ENCODE assay signal across 19 cellular contexts in genomic region chr7:100154651-100155491, GRCh38. TPM values are rescaled to one million over a fixed set of nuclear protein-coding genes. Genes with fewer than 3 reads are reported as not detected.
DNase-seq lines count a peak whose midpoint lies in the region; ATAC-seq, FAIRE-seq and TF ChIP-seq lines count a peak whose summit lies in the region.
"Had no signal": no experiment of that assay in that cellular context is flagged by ENCODE, and none has a peak within 500 bp of the region (broad histone marks: within the 10 kb centered on the region; RNA-seq: fewer than 3 reads in every experiment).

No MANE protein-coding gene starts in this region.

- H3K27me3 ChIP-seq in H7 (ENCODE audit: control insufficient read depth, insufficient read depth, low read length) (no peaks in the 10 kb centered on the region), K562 (ENCODE audit: control insufficient read depth in 2 of 2, insufficient read depth in 2 of 2, low read length in 2 of 2) (no peaks in the 10 kb centered on the region), neutrophil (no peaks in the 10 kb centered on the region)

- H3K27ac Mint-ChIP-seq in activated T-cell treated with anti-CD3 and anti-CD28 coated beads, Interleukin-2, amount 50 U/mL, for 24 hours: peak overlapping the region; percentile 81
- H3K27ac Mint-ChIP-seq in immature natural killer cell: no peak overlapping the region

- TF ChIP-seq CTCF in K562 (IDR thresholded peaks at IDR 0.05 in 2 of 3, conservative IDR thresholded peaks at IDR 0.05 in 1 of 3; ENCODE audit: insufficient read depth in 2 of 3, low read depth in 1 of 3, low read length in 3 of 3): no peak
- TF ChIP-seq CTCF in neutrophil (IDR thresholded peaks at IDR 0.05): no peak
- no peak for TF ChIP-seq CTCF in kidney (IDR thresholded peaks at IDR 0.05; ENCODE audit: borderline replicate concordance, extremely low read depth, insufficient read depth)

- H3K4me3 Mint-ChIP-seq in activated T-cell treated with anti-CD3 and anti-CD28 coated beads, Interleukin-2, amount 50 U/mL, for 24 hours: no peak overlapping the region
- H3K4me3 Mint-ChIP-seq in immature natural killer cell: peak overlapping the region in 1 of 5 donors; percentile 56
- H3K4me3 Mint-ChIP-seq: central memory CD8-positive, alpha-beta T cell had no signal

- FAIRE-seq in K562 (lab: Jason Lieb, UNC) (no peak), kidney (lab: Jason Lieb, UNC) (no peak)
- FAIRE-seq: A204.1, H1 had no signal

- peaks cover 66% of the 10 kb centered on the region for H3K4me1 Mint-ChIP-seq in activated T-cell treated with anti-CD3 and anti-CD28 coated beads, Interleukin-2, amount 50 U/mL, for 24 hours (ENCODE audit: low read depth)
- H3K4me1 Mint-ChIP-seq in immature natural killer cell: peaks cover 45 to 51% of the 10 kb centered on the region in 2 donors

- CTCF ChIA-PET in K562 (lab: Yijun Ruan, JAX; ENCODE audit: low intra/inter-chr PET ratio): no interaction called here

- no peak for ATAC-seq in K562

- intact Hi-C loops in K562 (cut with micrococcal nuclease): loop anchor here (5.0 kb wide), 1 partner anchor 117 kb away; no protein-coding TSS in a partner anchor
- intact Hi-C loops in kidney (cut with DNase I): no loop called here

- peaks cover 10% of the 10 kb centered on the region for H4K20me1 ChIP-seq in K562 (replicated peaks; ENCODE audit: control insufficient read depth, insufficient read depth, low read length)

- H3K9me3 ChIP-seq in K562 (replicated peaks; ENCODE audit: control insufficient read depth, insufficient read depth, low read depth, low read length): no peaks in the 10 kb centered on the region
- no peaks in the 10 kb centered on the region for H3K9me3 ChIP-seq in neutrophil
- H3K9me3 ChIP-seq in kidney (ENCODE audit: control insufficient read depth in 1 of 2, low read length in 2 of 2): no peaks in the 10 kb centered on the region

- TF ChIP-seq RAD21 in K562 (CRISPR knock-in tag; conservative IDR thresholded peaks at IDR 0.05 in 1 of 2, IDR thresholded peaks at IDR 0.05 in 1 of 2): no peak

- H3K27me3 Mint-ChIP-seq in activated T-cell treated with anti-CD3 and anti-CD28 coated beads, Interleukin-2, amount 50 U/mL, for 24 hours: no peaks in the 10 kb centered on the region
- peaks cover 0 to 9% (median 4%) of the 10 kb centered on the region in 3 donors for H3K27me3 Mint-ChIP-seq in immature natural killer cell (ENCODE audit: low read depth in 3 of 3)
- H3K27me3 Mint-ChIP-seq: central memory CD8-positive, alpha-beta T cell had no signal

- no peak overlapping the region for H3K4me2 ChIP-seq in K562 (ENCODE audit: insufficient read depth, low read length)

- H3K27ac ChIP-seq in K562 (ENCODE audit: extremely low read depth, low read depth, low read length) (no peak overlapping the region), neutrophil (peak overlapping the region; percentile 86), kidney (ENCODE audit: low read depth in 2 of 2, low read length in 2 of 2) (no peak overlapping the region)
- H3K27ac ChIP-seq: VCaP had no signal

- H3K9me1 ChIP-seq in K562 (ENCODE audit: control insufficient read depth, insufficient read depth, low read length): no peaks in the 10 kb centered on the region

- H3K36me3 Mint-ChIP-seq in activated T-cell treated with anti-CD3 and anti-CD28 coated beads, Interleukin-2, amount 50 U/mL, for 24 hours (ENCODE audit: low read depth): peaks cover 74% of the 10 kb centered on the region
- peaks cover 9 to 14% (median 10%) of the 10 kb centered on the region in 3 donors for H3K36me3 Mint-ChIP-seq in immature natural killer cell

- H3K4me1 ChIP-seq in K562 (replicated peaks in 1 of 2; ENCODE audit: control insufficient read depth in 2 of 2, insufficient read depth in 2 of 2, low read length in 2 of 2): peaks cover 37 to 76% of the 10 kb centered on the region in 2 experiments
- peaks cover 88 to 92% of the 10 kb centered on the region in 2 experiments for H3K4me1 ChIP-seq in neutrophil (ENCODE audit: control insufficient read depth in 1 of 2, insufficient read depth in 1 of 2, low read depth in 1 of 2, low read length in 1 of 2)
- peaks cover 6 to 8% of the 10 kb centered on the region in 2 donors for H3K4me1 ChIP-seq in kidney (ENCODE audit: control insufficient read depth in 1 of 2, insufficient read depth in 1 of 2, low read depth in 1 of 2, low read length in 2 of 2)

- no peak overlapping the region for H2AFZ ChIP-seq in K562 (ENCODE audit: low read depth, low read length)

- in situ Hi-C loops in K562 (cut with MboI): no loop called here

- POLR2A ChIA-PET in K562 (lab: Yijun Ruan, JAX): interaction anchor here (0.7 kb wide), 1 partner anchor 9 kb away, joined by 4 read pairs; no protein-coding TSS in a partner anchor

- DNase-seq in activated T-cell treated with anti-CD3 and anti-CD28 coated beads, Interleukin-2, amount 50 U/mL, for 24 hours: no peak
- no peak for DNase-seq in activated T-cell treated with anti-CD3 and anti-CD28 coated beads, Interleukin-2, amount 50 U/mL, for 1 hour
- DNase-seq in H7 (peak; percentile 60), K562 (ENCODE audit: extremely low read depth in 1 of 4, low spot score in 3 of 4) (peak in 1 of 4 experiments; percentile 52), HuH-7 (ENCODE audit: low spot score) (no peak), immature natural killer cell (no peak), kidney (no peak)
- DNase-seq: amygdala; CD4-positive, CD25-positive, alpha-beta regulatory T cell; effector memory CD4-positive, alpha-beta T cell; KG1; NCI-H2029; NCI-H510A; T-helper 1 cell had no signal

- peaks cover 37% of the 10 kb centered on the region for H3K79me2 ChIP-seq in K562 (ENCODE audit: control insufficient read depth, insufficient read depth, low read length)

- BruUV-seq in K562 (replicated peaks; lab: Mats Ljungman, UMichigan): no TSS peak

- peak overlapping the region in 1 of 2 experiments; percentile 46; a peak in 1 of 4 replicates for H3K9ac ChIP-seq in K562 (ENCODE audit: insufficient read depth in 1 of 2, low read depth in 2 of 2, low read length in 2 of 2)
- H3K9ac ChIP-seq in kidney (ENCODE audit: low read length in 2 of 2): no peak overlapping the region

- H3K36me3 ChIP-seq in H7 (replicated peaks; ENCODE audit: control insufficient read depth, insufficient read depth, low read length) (peaks cover 22% of the 10 kb centered on the region), K562 (ENCODE audit: control insufficient read depth, insufficient read depth, low read length) (peaks cover 64% of the 10 kb centered on the region), neutrophil (peaks cover 68% of the 10 kb centered on the region), kidney (ENCODE audit: control insufficient read depth in 1 of 2, insufficient read depth in 2 of 2, low read length in 2 of 2) (peaks cover 2 to 18% of the 10 kb centered on the region in 2 donors)

- H3K4me3 ChIP-seq in H7 (ENCODE audit: insufficient read depth, low read depth, low read length): no peak overlapping the region
- H3K4me3 ChIP-seq in K562: no peak overlapping the region
- H3K4me3 ChIP-seq in neutrophil (ENCODE audit: low read depth in 1 of 2, low read length in 1 of 2): peak overlapping the region in 1 of 2 experiments; percentile 99
- H3K4me3 ChIP-seq in kidney (ENCODE audit: low read length in 2 of 2): no peak overlapping the region

- no peak for TF ChIP-seq EP300 in K562 (IDR thresholded peaks at IDR 0.05; ENCODE audit: low read length)

- H3K9me3 Mint-ChIP-seq in activated T-cell treated with anti-CD3 and anti-CD28 coated beads, Interleukin-2, amount 50 U/mL, for 24 hours: no peaks in the 10 kb centered on the region
- H3K9me3 Mint-ChIP-seq in immature natural killer cell: no peaks in the 10 kb centered on the region
- H3K9me3 Mint-ChIP-seq: CD4-positive, CD25-positive, alpha-beta regulatory T cell; central memory CD8-positive, alpha-beta T cell had no signal

- 86% methylated on average over 27 of the region's 30 CpGs for WGBS in K562 (ENCODE audit: insufficient coverage, low coverage, missing lambda C conversion rate)

- TF ChIP-seq POLR2A in K562 (conservative IDR thresholded peaks at IDR 0.05): peak; percentile 21; the same call in 1 of the 2 replicates

RNA-seq across cellular contexts. Expression of gene TRAPPC14, which starts 3.7 kb away (rescaled TPM):
- 13.6 and 14.8 TPM in 2 replicates for total RNA-seq in H7 (2014; rRNA removed; shearing (Covaris generic))
- 86.1 and 225 TPM in 2 replicates for total RNA-seq in K562 (2011; cell fraction: chromatin; rRNA removed; ENCODE audit: low replicate concordance)
- total RNA-seq in K562 (2011; cell fraction: nucleolus; rRNA removed): 123 and 132 TPM in 2 replicates
- total RNA-seq in K562 (2011; cell fraction: nucleoplasm; rRNA removed): 95.7 and 101 TPM in 2 replicates
- total RNA-seq in K562 (2014; rRNA removed): 25.6 and 27.1 TPM in 2 replicates
- total RNA-seq in K562 (2014; rRNA removed; fragmentation: Illumina TruSeq; extraction: Trizol): 7.6 and 9.9 TPM in 2 replicates
- total RNA-seq in K562 (2015; rRNA removed; fragmentation: Illumina TruSeq; extraction: Trizol): 17.4 and 18.2 TPM in 2 replicates
- total RNA-seq in K562 (2021): 38.2 and 45.9 TPM in 2 replicates
- 5.4 and 12.1 TPM in 2 replicates for polyA plus RNA-seq in K562 (2011; rRNA removed)
- 7.4 and 10.1 TPM in 2 replicates for polyA plus RNA-seq in K562 (2011; cell fraction: cytosol; rRNA removed)
- polyA plus RNA-seq in K562 (2011; cell fraction: nucleus; rRNA removed): 91.6 and 168 TPM in 2 replicates
- 26.9 and 43.9 TPM in 2 replicates for polyA plus RNA-seq in K562 (2012)
- 20.5 and 29.3 TPM in 2 replicates for polyA plus RNA-seq in K562 (2014; fragmentation: Illumina TruSeq; extraction: Trizol)
- polyA plus RNA-seq in K562 (2014; fragmentation: Nextera tagmentation; extraction: Ambion mirVana): under 1 TPM; 0.42 to 0.55 TPM
- 27.9 and 43.8 TPM in 2 replicates for polyA plus RNA-seq in K562 (2014; rRNA removed)
- 4.9 and 6.1 TPM in 2 replicates for polyA minus RNA-seq in K562 (2011; rRNA and poly(A)+ RNA removed)
- polyA minus RNA-seq in K562 (2011; cell fraction: cytosol; rRNA and poly(A)+ RNA removed): 6.9 and 7.9 TPM in 2 replicates
- polyA minus RNA-seq in K562 (2011; cell fraction: nucleus; rRNA and poly(A)+ RNA removed): 41.7 and 45.6 TPM in 2 replicates
- 1 to 10 TPM in 2 of 3 donors, under 1 TPM in 1; 0.71 to 2.9 (median 1.8) TPM for polyA plus RNA-seq in immature natural killer cell
- total RNA-seq in kidney: 27.1 TPM
- polyA plus RNA-seq in kidney (ENCODE audit: insufficient read depth, low read depth, low replicate concordance): 14.8 TPM

RNA-seq across cellular contexts. Expression of gene LAMTOR4, which starts 6.2 kb away (rescaled TPM):
- total RNA-seq in H7 (2014; rRNA removed; shearing (Covaris generic)): 143 and 165 TPM in 2 replicates
- 44.1 and 100 TPM in 2 replicates for total RNA-seq in K562 (2011; cell fraction: chromatin; rRNA removed; ENCODE audit: low replicate concordance)
- total RNA-seq in K562 (2011; cell fraction: nucleolus; rRNA removed): 87.9 and 91.2 TPM in 2 replicates
- total RNA-seq in K562 (2011; cell fraction: nucleoplasm; rRNA removed): 91.3 and 109 TPM in 2 replicates
- 231 and 275 TPM in 2 replicates for total RNA-seq in K562 (2014; rRNA removed)
- total RNA-seq in K562 (2014; rRNA removed; fragmentation: Illumina TruSeq; extraction: Trizol): 52.6 and 79.6 TPM in 2 replicates
- 139 and 152 TPM in 2 replicates for total RNA-seq in K562 (2015; rRNA removed; fragmentation: Illumina TruSeq; extraction: Trizol)
- 183 and 195 TPM in 2 replicates for total RNA-seq in K562 (2021)
- polyA plus RNA-seq in K562 (2011; rRNA removed): 154 and 162 TPM in 2 replicates
- 371 and 576 TPM in 2 replicates for polyA plus RNA-seq in K562 (2011; cell fraction: cytosol; rRNA removed)
- polyA plus RNA-seq in K562 (2011; cell fraction: nucleus; rRNA removed): 164 and 218 TPM in 2 replicates
- 237 and 248 TPM in 2 replicates for polyA plus RNA-seq in K562 (2012)
- 114 and 145 TPM in 2 replicates for polyA plus RNA-seq in K562 (2014; fragmentation: Illumina TruSeq; extraction: Trizol)
- polyA plus RNA-seq in K562 (2014; fragmentation: Nextera tagmentation; extraction: Ambion mirVana): 100 to 1,000 TPM; 206 to 314 TPM
- polyA plus RNA-seq in K562 (2014; rRNA removed): 299 and 307 TPM in 2 replicates
- polyA minus RNA-seq in K562 (2011; rRNA and poly(A)+ RNA removed): 21.6 and 37.2 TPM in 2 replicates
- 32.1 and 32.2 TPM in 2 replicates for polyA minus RNA-seq in K562 (2011; cell fraction: cytosol; rRNA and poly(A)+ RNA removed)
- polyA minus RNA-seq in K562 (2011; cell fraction: nucleus; rRNA and poly(A)+ RNA removed): 19.7 and 21.4 TPM in 2 replicates
- 100 to 1,000 TPM; 408 to 587 (median 569) TPM for polyA plus RNA-seq in immature natural killer cell
- 122 TPM for total RNA-seq in kidney
- 470 TPM for polyA plus RNA-seq in kidney (ENCODE audit: insufficient read depth, low read depth, low replicate concordance)

RNA-seq across cellular contexts. Expression of gene GAL3ST4, which starts 13.5 kb away (rescaled TPM):
- total RNA-seq in H7 (2014; rRNA removed; shearing (Covaris generic)): 0.73 and 3.1 TPM in 2 replicates
- 1.3 and 3.7 TPM in 2 replicates for total RNA-seq in K562 (2011; cell fraction: chromatin; rRNA removed; ENCODE audit: low replicate concordance)
- total RNA-seq in K562 (2011; cell fraction: nucleolus; rRNA removed): 2.1 and 2.2 TPM in 2 replicates
- 1.8 and 2.9 TPM in 2 replicates for total RNA-seq in K562 (2011; cell fraction: nucleoplasm; rRNA removed)
- 0.05 and 0.37 TPM in 2 replicates for total RNA-seq in K562 (2014; rRNA removed)
- total RNA-seq in K562 (2014; rRNA removed; fragmentation: Illumina TruSeq; extraction: Trizol): 0.16 and 0.18 TPM in 2 replicates
- total RNA-seq in K562 (2015; rRNA removed; fragmentation: Illumina TruSeq; extraction: Trizol): 0.25 and 0.41 TPM in 2 replicates
- 0.54 and 1.0 TPM in 2 replicates for total RNA-seq in K562 (2021)
- polyA plus RNA-seq in K562 (2011; rRNA removed): 0.60 and 1.7 TPM in 2 replicates
- 1.5 and 2.0 TPM in 2 replicates for polyA plus RNA-seq in K562 (2011; cell fraction: cytosol; rRNA removed)
- 4.9 and 6.0 TPM in 2 replicates for polyA plus RNA-seq in K562 (2011; cell fraction: nucleus; rRNA removed)
- polyA plus RNA-seq in K562 (2012): 1.1 and 2.6 TPM in 2 replicates
- 0.96 and 1.2 TPM in 2 replicates for polyA plus RNA-seq in K562 (2014; fragmentation: Illumina TruSeq; extraction: Trizol)
- under 1 TPM; 0.15 to 0.18 TPM for polyA plus RNA-seq in K562 (2014; fragmentation: Nextera tagmentation; extraction: Ambion mirVana)
- polyA plus RNA-seq in K562 (2014; rRNA removed): 0.88 and 0.98 TPM in 2 replicates
- polyA minus RNA-seq in K562 (2011; rRNA and poly(A)+ RNA removed): 0.28 and 0.57 TPM in 2 replicates
- polyA minus RNA-seq in K562 (2011; cell fraction: cytosol; rRNA and poly(A)+ RNA removed): 0.91 TPM in 1 of 2 replicates, not detected in the other
- 0.13 and 0.44 TPM in 2 replicates for polyA minus RNA-seq in K562 (2011; cell fraction: nucleus; rRNA and poly(A)+ RNA removed)
- polyA plus RNA-seq in immature natural killer cell: under 1 TPM in 1 of 3 donors, not detected in 2; 0.08 TPM
- total RNA-seq in kidney: 3.2 TPM
- 1.2 TPM for polyA plus RNA-seq in kidney (ENCODE audit: insufficient read depth, low read depth, low replicate concordance)

RNA-seq across cellular contexts. Expression of gene GPC2, which starts 22.3 kb away (rescaled TPM):
- total RNA-seq in H7 (2014; rRNA removed; shearing (Covaris generic)): 39.1 and 65.8 TPM in 2 replicates
- total RNA-seq in K562 (2011; cell fraction: chromatin; rRNA removed; ENCODE audit: low replicate concordance): 6.5 and 21.7 TPM in 2 replicates
- total RNA-seq in K562 (2011; cell fraction: nucleolus; rRNA removed): 15.8 and 17.7 TPM in 2 replicates
- total RNA-seq in K562 (2011; cell fraction: nucleoplasm; rRNA removed): 10.9 and 11.9 TPM in 2 replicates
- total RNA-seq in K562 (2014; rRNA removed) (1.7 and 3.2 TPM in 2 replicates), K562 (2014; rRNA removed; fragmentation: Illumina TruSeq; extraction: Trizol) (0.83 and 1.1 TPM in 2 replicates), K562 (2015; rRNA removed; fragmentation: Illumina TruSeq; extraction: Trizol) (1.1 and 1.3 TPM in 2 replicates), K562 (2021) (4.7 and 5.1 TPM in 2 replicates), kidney (1.8 TPM)
- polyA plus RNA-seq in K562 (2011; rRNA removed) (1.5 and 3.7 TPM in 2 replicates), K562 (2014; fragmentation: Illumina TruSeq; extraction: Trizol) (1.3 and 1.7 TPM in 2 replicates), K562 (2014; fragmentation: Nextera tagmentation; extraction: Ambion mirVana) (under 1 TPM in 1 of 2 experiments, not detected in 1; 0.06 TPM), K562 (2014; rRNA removed) (7.2 and 7.7 TPM in 2 replicates), immature natural killer cell (not detected), kidney (ENCODE audit: insufficient read depth, low read depth, low replicate concordance) (0.73 TPM)
- polyA plus RNA-seq in K562 (2011; cell fraction: cytosol; rRNA removed): 3.8 and 4.6 TPM in 2 replicates
- polyA plus RNA-seq in K562 (2011; cell fraction: nucleus; rRNA removed): 21.7 and 28.4 TPM in 2 replicates
- 2.0 and 5.0 TPM in 2 replicates for polyA plus RNA-seq in K562 (2012)
- polyA minus RNA-seq in K562 (2011; rRNA and poly(A)+ RNA removed): 1.4 and 1.6 TPM in 2 replicates
- polyA minus RNA-seq in K562 (2011; cell fraction: cytosol; rRNA and poly(A)+ RNA removed): 0.86 and 2.5 TPM in 2 replicates
- polyA minus RNA-seq in K562 (2011; cell fraction: nucleus; rRNA and poly(A)+ RNA removed): 9.3 and 10.2 TPM in 2 replicates

RNA-seq across cellular contexts. Expression of gene STAG3, which starts 22.8 kb away (rescaled TPM):
- 2.4 and 10.3 TPM in 2 replicates for total RNA-seq in H7 (2014; rRNA removed; shearing (Covaris generic))
- total RNA-seq in K562 (2011; cell fraction: chromatin; rRNA removed; ENCODE audit: low replicate concordance): 12.2 and 23.8 TPM in 2 replicates
- 10.3 and 11.0 TPM in 2 replicates for total RNA-seq in K562 (2011; cell fraction: nucleolus; rRNA removed)
- total RNA-seq in K562 (2011; cell fraction: nucleoplasm; rRNA removed): 9.9 and 10.9 TPM in 2 replicates
- 0.54 and 2.1 TPM in 2 replicates for total RNA-seq in K562 (2014; rRNA removed)
- 0.96 and 1.7 TPM in 2 replicates for total RNA-seq in K562 (2014; rRNA removed; fragmentation: Illumina TruSeq; extraction: Trizol)
- total RNA-seq in K562 (2015; rRNA removed; fragmentation: Illumina TruSeq; extraction: Trizol): 1.3 and 2.5 TPM in 2 replicates
- 1.7 and 2.5 TPM in 2 replicates for total RNA-seq in K562 (2021)
- polyA plus RNA-seq in K562 (2011; rRNA removed): 2.4 and 5.1 TPM in 2 replicates
- polyA plus RNA-seq in K562 (2011; cell fraction: cytosol; rRNA removed): 1.5 and 3.0 TPM in 2 replicates
- polyA plus RNA-seq in K562 (2011; cell fraction: nucleus; rRNA removed): 11.9 and 21.5 TPM in 2 replicates
- 4.9 and 11.1 TPM in 2 replicates for polyA plus RNA-seq in K562 (2012)
- 1.3 and 1.6 TPM in 2 replicates for polyA plus RNA-seq in K562 (2014; fragmentation: Illumina TruSeq; extraction: Trizol)
- polyA plus RNA-seq in K562 (2014; fragmentation: Nextera tagmentation; extraction: Ambion mirVana): 1 to 10 TPM; 1.2 to 2.3 TPM
- polyA plus RNA-seq in K562 (2014; rRNA removed): 1.3 and 1.9 TPM in 2 replicates
- 2.1 and 3.9 TPM in 2 replicates for polyA minus RNA-seq in K562 (2011; rRNA and poly(A)+ RNA removed)
- polyA minus RNA-seq in K562 (2011; cell fraction: cytosol; rRNA and poly(A)+ RNA removed): 1.6 and 2.0 TPM in 2 replicates
- polyA minus RNA-seq in K562 (2011; cell fraction: nucleus; rRNA and poly(A)+ RNA removed): 3.2 and 6.4 TPM in 2 replicates
- polyA plus RNA-seq in immature natural killer cell: 1 to 10 TPM in 1 of 3 donors, under 1 TPM in 2; 0.50 to 2.8 (median 0.72) TPM
- total RNA-seq in kidney: 3.7 TPM
- 3.4 TPM for polyA plus RNA-seq in kidney (ENCODE audit: insufficient read depth, low read depth, low replicate concordance)
